7 cellular contexts compared by ENCODE assay signal in the genomic region with DNA sequence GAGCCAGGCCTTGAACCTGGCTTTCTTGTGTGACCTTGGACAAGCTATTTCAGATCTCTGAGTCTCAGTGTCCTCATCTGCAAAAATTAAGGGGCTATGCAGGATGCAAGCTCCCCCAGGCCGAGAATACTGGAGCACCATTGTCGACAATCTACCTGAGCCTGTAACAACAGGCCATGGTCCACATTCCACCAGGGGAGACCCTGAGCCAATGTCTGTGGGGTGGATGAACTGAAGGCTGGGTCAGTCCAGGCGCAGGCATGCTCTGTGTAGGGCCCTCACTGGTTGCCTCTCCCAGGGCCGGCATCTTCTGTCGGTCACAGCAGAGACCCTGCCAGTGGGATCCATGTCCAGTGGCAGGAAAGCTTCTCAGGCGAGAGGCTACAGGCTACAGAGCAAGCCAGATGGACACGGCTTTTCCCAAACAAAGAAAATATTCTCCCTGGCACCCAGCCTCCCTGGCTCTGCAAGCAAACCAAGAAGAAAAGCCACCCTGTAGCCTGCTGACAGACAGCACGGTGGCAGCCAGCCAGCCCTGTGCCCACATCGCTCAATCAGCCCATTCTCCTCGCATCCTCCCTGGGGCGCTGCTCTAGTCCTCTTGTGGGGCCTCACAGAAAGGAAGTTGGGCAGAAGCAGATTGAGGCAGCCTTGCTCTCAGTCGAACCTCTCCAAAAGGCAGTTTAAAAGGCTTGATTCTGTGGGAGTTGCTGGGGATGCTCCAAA. TPM values are rescaled to one million over a fixed set of nuclear protein-coding genes. Genes with fewer than 3 reads are reported as not detected.
DNase-seq lines count a peak whose midpoint lies in the region; ATAC-seq and FAIRE-seq lines count a peak whose summit lies in the region.

No MANE protein-coding gene starts in this region.

- H3K4me1 Mint-ChIP-seq in stimulated activated memory B cell treated with anti-CD40 and anti-IgM and Interleukin-4, amounts not matched to agents 10 μg/mL and 1 μg/mL and 100 μg/mL, for 72 hours = no peaks in the 10 kb centered on the region

- H3K9me3 Mint-ChIP-seq in stimulated activated memory B cell treated with anti-CD40 and anti-IgM and Interleukin-4, amounts not matched to agents 10 μg/mL and 1 μg/mL and 100 μg/mL, for 72 hours = no peaks in the 10 kb centered on the region

- H3K4me3 Mint-ChIP-seq in stimulated activated memory B cell treated with anti-CD40 and anti-IgM and Interleukin-4, amounts not matched to agents 10 μg/mL and 1 μg/mL and 100 μg/mL, for 72 hours = no peak overlapping the region

- FAIRE-seq in frontal cortex (lab: Jason Lieb, UNC) = peak; percentile 33

- H3K27me3 Mint-ChIP-seq in stimulated activated memory B cell treated with anti-CD40 and anti-IgM and Interleukin-4, amounts not matched to agents 10 μg/mL and 1 μg/mL and 100 μg/mL, for 72 hours = peaks cover 8% of the 10 kb centered on the region

- H3K36me3 Mint-ChIP-seq in stimulated activated memory B cell treated with anti-CD40 and anti-IgM and Interleukin-4, amounts not matched to agents 10 μg/mL and 1 μg/mL and 100 μg/mL, for 72 hours = no peaks in the 10 kb centered on the region

- no peak overlapping the region for H3K27ac Mint-ChIP-seq in stimulated activated memory B cell treated with anti-CD40 and anti-IgM and Interleukin-4, amounts not matched to agents 10 μg/mL and 1 μg/mL and 100 μg/mL, for 72 hours

- DNase-seq in KG1 (lab: John Stamatoyannopoulos, UW) = peak; percentile 76
- DNase-seq in RPMI8226 = peak; percentile 48
- peak; percentile 46 to 65 for DNase-seq in frontal cortex (ENCODE audit: low spot score in 2 of 2)

- ATAC-seq in stimulated activated memory B cell treated with anti-CD40 and anti-IgM and Interleukin-4, amounts not matched to agents 10 μg/mL and 1 μg/mL and 100 μg/mL, for 72 hours = peak; percentile 31
- ATAC-seq in HG02884 (IDR thresholded peaks at IDR 0.05; ENCODE audit: unreplicated experiment) = no peak
- no peak for ATAC-seq in HG03108 (IDR thresholded peaks at IDR 0.05; ENCODE audit: unreplicated experiment)
- ATAC-seq in GM18517 (IDR thresholded peaks at IDR 0.05; ENCODE audit: unreplicated experiment) = no peak

RNA-seq across cellular contexts. Expression of a gene that starts 48.7 kb away (rescaled TPM):
- 15.5 TPM for total RNA-seq in frontal cortex
